Comparison of ENCODE assay signal across 24 cellular contexts in genomic region chr22:48185071-48185470, GRCh38.
"Had no signal": no experiment of that assay in that cellular context is flagged by ENCODE, and none has a peak within 500 bp of the region (broad histone marks: within the 10 kb centered on the region; RNA-seq: fewer than 3 reads in every experiment).

No MANE protein-coding gene starts in this region.

- H3K36me3 ChIP-seq: gastroesophageal sphincter, heart left ventricle, lower lobe of right lung, prostate gland, right atrium auricular region, sigmoid colon, stomach, thyroid gland, vagina had no signal

- H3K27ac ChIP-seq: dorsolateral prefrontal cortex, epithelial cell of prostate, foreskin keratinocyte, gastroesophageal sphincter, heart left ventricle, hepatocyte, lower lobe of right lung, prostate gland, right atrium auricular region, sigmoid colon, stomach, thyroid gland, vagina had no signal

- H3K36me3 Mint-ChIP-seq: naive thymus-derived CD8-positive, alpha-beta T cell; stimulated activated naive B cell treated with anti-CD40 and anti-IgM and Interleukin-4, amounts not matched to agents 10 μg/mL and 1 μg/mL and 100 μg/mL, for 72 hours had no signal

- H3K4me3 ChIP-seq: dorsolateral prefrontal cortex, gastroesophageal sphincter, heart left ventricle, hepatocyte, lower lobe of right lung, prostate gland, right atrium auricular region, sigmoid colon, stomach, thyroid gland, vagina had no signal

- H3K79me2 ChIP-seq: hepatocyte had no signal

- H2AFZ ChIP-seq: hepatocyte had no signal

- H3K4me3 Mint-ChIP-seq: endodermal cell; neural crest cell; stimulated activated naive B cell treated with anti-CD40 and anti-IgM and Interleukin-4, amounts not matched to agents 10 μg/mL and 1 μg/mL and 100 μg/mL, for 72 hours had no signal

- H3K4me2 ChIP-seq: hepatocyte had no signal

- H3K4me1 ChIP-seq: foreskin keratinocyte, gastroesophageal sphincter, heart left ventricle, lower lobe of right lung, prostate gland, right atrium auricular region, sigmoid colon, stomach, thyroid gland, vagina had no signal

- H3K27ac Mint-ChIP-seq: endodermal cell; stimulated activated naive B cell treated with anti-CD40 and anti-IgM and Interleukin-4, amounts not matched to agents 10 μg/mL and 1 μg/mL and 100 μg/mL, for 72 hours had no signal

- DNase-seq: cerebellar nuclear complex; dorsolateral prefrontal cortex; effector CD4-positive, alpha-beta T cell; endodermal cell; foreskin keratinocyte; left colon; left ventricle myocardium superior; lower lobe of right lung; sigmoid colon; stimulated activated CD4-positive, alpha-beta T cell treated with anti-CD3 and anti-CD28 coated beads, Interleukin-4, amount 100 ng/mL, for 4 hours; stimulated activated naive B cell treated with anti-CD40 and anti-IgM and Interleukin-4, amounts not matched to agents 10 μg/mL and 1 μg/mL and 100 μg/mL, for 72 hours; stomach; thyroid gland; trophoblast cell had no signal

- ATAC-seq: esophagus mucosa; foreskin keratinocyte; gastroesophageal sphincter; heart left ventricle; left colon; left ventricle myocardium superior; lower lobe of right lung; naive thymus-derived CD8-positive, alpha-beta T cell had no signal

- H3K27me3 ChIP-seq: dorsolateral prefrontal cortex, foreskin keratinocyte, hepatocyte, right atrium auricular region, sigmoid colon, thyroid gland, vagina had no signal

- H3K9me3 ChIP-seq: lower lobe of right lung, prostate gland, thyroid gland, vagina had no signal
